ENCODE assay signal across 9 cellular contexts in genomic region chr10:79247373-79248137, GRCh38.
DNase-seq lines count a peak whose midpoint lies in the region; ATAC-seq and TF ChIP-seq lines count a peak whose summit lies in the region.
"Had no signal": no experiment of that assay in that cellular context is flagged by ENCODE, and none has a peak within 500 bp of the region (broad histone marks: within the 10 kb centered on the region; RNA-seq: fewer than 3 reads in every experiment).

No MANE protein-coding gene starts in this region.

- no peak overlapping the region for H3K4me3 ChIP-seq in body of pancreas
- no peak overlapping the region for H3K4me3 ChIP-seq in osteoblast (ENCODE audit: insufficient read depth, low read length)
- no peak overlapping the region for H3K4me3 ChIP-seq in vagina

- DNase-seq in stimulated activated CD4-positive, alpha-beta T cell treated with anti-CD3 and anti-CD28 coated beads, Interleukin-15, amount 100 ng/mL, for 24 hours, result peak; percentile 21
- no peak for DNase-seq in stimulated activated CD4-positive, alpha-beta T cell treated with anti-CD3 and anti-CD28 coated beads, Interleukin-2, amount 100 ng/mL, for 48 hours
- DNase-seq in body of pancreas, result no peak
- DNase-seq in osteoblast (ENCODE audit: insufficient read length, low spot score, missing footprints), result no peak
- DNase-seq in vagina (ENCODE audit: extremely low spot score in 2 of 2), result no peak
- no peak for DNase-seq in HCEC 1CT
- DNase-seq in hypothalamus (lab: John Stamatoyannopoulos, UW), result no peak
- DNase-seq: cerebellar nuclear complex had no signal

- no peak for ATAC-seq in body of pancreas
- ATAC-seq in HG03045 (IDR thresholded peaks at IDR 0.05; ENCODE audit: unreplicated experiment), result no peak

- peaks cover 91% of the 10 kb centered on the region for H3K79me2 ChIP-seq in osteoblast (ENCODE audit: insufficient read depth, low read length)

- TF ChIP-seq CTCF in body of pancreas (IDR thresholded peaks at IDR 0.05), result no peak
- TF ChIP-seq CTCF in osteoblast (IDR thresholded peaks at IDR 0.05; ENCODE audit: extremely low read depth, low read depth, low read length), result no peak
- TF ChIP-seq CTCF in vagina (IDR thresholded peaks at IDR 0.05), result no peak

- peaks cover 58% of the 10 kb centered on the region for H3K4me1 ChIP-seq in body of pancreas
- H3K4me1 ChIP-seq in osteoblast (ENCODE audit: insufficient read depth, low read length), result peaks cover 56% of the 10 kb centered on the region
- peaks cover 87% of the 10 kb centered on the region for H3K4me1 ChIP-seq in vagina

- H3K36me3 ChIP-seq in body of pancreas (replicated peaks in 1 of 2; ENCODE audit: insufficient read depth in 1 of 2, low read depth in 2 of 2) (no peaks in the 10 kb centered on the region), osteoblast (ENCODE audit: insufficient read depth, low read length) (peaks cover 11% of the 10 kb centered on the region), vagina (no peaks in the 10 kb centered on the region)

- H2AFZ ChIP-seq in osteoblast (ENCODE audit: low read length), result no peak overlapping the region

- H3K9me3 ChIP-seq in body of pancreas, result no peaks in the 10 kb centered on the region
- H3K9me3 ChIP-seq in osteoblast (ENCODE audit: low read depth, low read length), result no peaks in the 10 kb centered on the region
- no peaks in the 10 kb centered on the region for H3K9me3 ChIP-seq in vagina

- TF ChIP-seq POLR2A in body of pancreas (IDR thresholded peaks at IDR 0.05), result no peak
- no peak for TF ChIP-seq POLR2A in vagina (IDR thresholded peaks at IDR 0.05)

- intact Hi-C loops in body of pancreas (cut with DNase I) (no loop called here), vagina (cut with DNase I) (no loop called here)

- 90% methylated on average over 4 to 6 of the region's 6 CpGs for WGBS in body of pancreas, 2 donors

- H3K27ac ChIP-seq in body of pancreas, result peak overlapping the region; percentile 74 to 87 (median 82)
- H3K27ac ChIP-seq in osteoblast (ENCODE audit: low read depth, low read length), result peak overlapping the region; percentile 77
- H3K27ac ChIP-seq in vagina, result peak overlapping the region; percentile 73

- peak overlapping the region; percentile 3 for H3K4me2 ChIP-seq in osteoblast (ENCODE audit: insufficient read depth, low read length)

- H4K20me1 ChIP-seq in osteoblast (ENCODE audit: insufficient read depth, low read length), result peaks cover 57% of the 10 kb centered on the region

- no peaks in the 10 kb centered on the region for H3K27me3 ChIP-seq in body of pancreas
- no peaks in the 10 kb centered on the region for H3K27me3 ChIP-seq in osteoblast (ENCODE audit: insufficient read depth, low read length)
- no peaks in the 10 kb centered on the region for H3K27me3 ChIP-seq in vagina
